2 cellular contexts compared by ENCODE assay signal in genomic region chr19:17780781-17781180, GRCh38.
TF ChIP-seq lines count a peak whose summit lies in the region.

No MANE protein-coding gene starts in this region.

TF ChIP-seq in HEK293, 187 proteins besides CTCF, POLR2A, EP300 and RAD21:
- TF ChIP-seq ZNF580 (tag by site-specific recombination; IDR thresholded peaks at IDR 0.05): peak; percentile 86; the same call in 1 of the 2 replicates
- TF ChIP-seq ZNF549 (tag by site-specific recombination; IDR thresholded peaks at IDR 0.05): no peak

TF ChIP-seq in H1, 55 proteins besides CTCF, POLR2A, EP300 and RAD21:
- TF ChIP-seq ASH2L (IDR thresholded peaks at IDR 0.05; ENCODE audit: low read length): no peak
- TF ChIP-seq KDM1A (IDR thresholded peaks at IDR 0.05; ENCODE audit: borderline replicate concordance, low read length): peak; percentile 84; the same call in 1 of the 2 replicates
